Comparison of ENCODE assay signal across 10 cellular contexts in genomic region chr18:48623468-48624220, GRCh38.
DNase-seq lines count a peak whose midpoint lies in the region; ATAC-seq and TF ChIP-seq lines count a peak whose summit lies in the region.
"Had no signal": no experiment of that assay in that cellular context is flagged by ENCODE, and none has a peak within 500 bp of the region (broad histone marks: within the 10 kb centered on the region; RNA-seq: fewer than 3 reads in every experiment).

No MANE protein-coding gene starts in this region.

- no peak for TF ChIP-seq CTCF in HFFc6 (IDR thresholded peaks at IDR 0.05)
- TF ChIP-seq CTCF in MCF 10A (IDR thresholded peaks at IDR 0.05; ENCODE audit: unreplicated experiment), result no peak
- TF ChIP-seq CTCF in uterus (IDR thresholded peaks at IDR 0.05), result no peak

- no TSS peak for BruUV-seq in MCF 10A (replicated peaks; lab: Mats Ljungman, UMichigan)

- H3K9me3 ChIP-seq in uterus, result no peaks in the 10 kb centered on the region

- POLR2A ChIA-PET in MCF 10A (lab: Yijun Ruan, JAX), result interaction anchor here (0.7 kb wide), 1 partner anchor 367 kb away, joined by 3 read pairs; no protein-coding TSS in a partner anchor
- POLR2A ChIA-PET in activated CD4-positive, alpha-beta memory T cell treated with anti-CD3 and anti-CD28 coated beads for 36 hours (lab: Charles Lee), result no interaction called here

- ATAC-seq in GM19455 (IDR thresholded peaks at IDR 0.05; ENCODE audit: unreplicated experiment) (no peak), GM21786 (IDR thresholded peaks at IDR 0.05; ENCODE audit: unreplicated experiment) (no peak)

- CTCF ChIA-PET in MCF 10A (lab: Yijun Ruan, JAX), result interaction anchor here (0.5 kb wide), 1 partner anchor 40 kb away, joined by 3 read pairs; no protein-coding TSS in a partner anchor
- CTCF ChIA-PET in activated CD4-positive, alpha-beta memory T cell treated with anti-CD3 and anti-CD28 coated beads for 36 hours (lab: Charles Lee), result no interaction called here

- H3K27me3 Mint-ChIP-seq in HFFc6 (ENCODE audit: insufficient read depth) (peaks cover 3% of the 10 kb centered on the region; the same call in 1 of the 2 replicates), MCF 10A (ENCODE audit: insufficient read depth, unreplicated experiment) (no peaks in the 10 kb centered on the region)
- no peaks in the 10 kb centered on the region for H3K27me3 Mint-ChIP-seq in activated CD4-positive, alpha-beta memory T cell treated with anti-CD3 and anti-CD28 coated beads for 36 hours
- H3K27me3 Mint-ChIP-seq: activated naive CD4-positive, alpha-beta T cell treated with anti-CD3 and anti-CD28 coated beads, Interleukin-2, amount 50 U/mL, for 24 hours had no signal

- H3K4me1 ChIP-seq in uterus, result no peaks in the 10 kb centered on the region

- H3K4me3 ChIP-seq in uterus, result no peak overlapping the region

- intact Hi-C loops in MCF 10A (cut with micrococcal nuclease) (loop anchor here (2.0 kb wide), 1 partner anchor 83 kb away; no protein-coding TSS in a partner anchor), uterus (cut with DNase I; ENCODE audit: low total_unique reads) (loop anchor here (10.0 kb wide), 1 partner anchor 61 kb away; no protein-coding TSS in a partner anchor)
- intact Hi-C loops in activated CD4-positive, alpha-beta memory T cell treated with anti-CD3 and anti-CD28 coated beads for 36 hours (cut with micrococcal nuclease), result no loop called here

- peak overlapping the region; percentile 64 to 65 for H3K27ac ChIP-seq in uterus

- no peaks in the 10 kb centered on the region for H3K36me3 ChIP-seq in uterus

- H3K4me1 Mint-ChIP-seq in HFFc6 (ENCODE audit: low read depth), result peaks cover 87% of the 10 kb centered on the region
- H3K4me1 Mint-ChIP-seq in MCF 10A (ENCODE audit: insufficient read depth, unreplicated experiment), result peaks cover 58% of the 10 kb centered on the region
- H3K4me1 Mint-ChIP-seq in activated CD4-positive, alpha-beta memory T cell treated with anti-CD3 and anti-CD28 coated beads for 36 hours (ENCODE audit: low read depth), result no peaks in the 10 kb centered on the region
- H3K4me1 Mint-ChIP-seq: activated naive CD4-positive, alpha-beta T cell treated with anti-CD3 and anti-CD28 coated beads, Interleukin-2, amount 50 U/mL, for 24 hours had no signal

- H3K4me3 Mint-ChIP-seq in HFFc6 (peak overlapping the region; percentile 64), MCF 10A (ENCODE audit: unreplicated experiment) (peak overlapping the region; percentile 16)
- H3K4me3 Mint-ChIP-seq in activated CD4-positive, alpha-beta memory T cell treated with anti-CD3 and anti-CD28 coated beads for 36 hours, result no peak overlapping the region
- H3K4me3 Mint-ChIP-seq: activated naive CD4-positive, alpha-beta T cell treated with anti-CD3 and anti-CD28 coated beads, Interleukin-2, amount 50 U/mL, for 24 hours had no signal

- H3K27ac Mint-ChIP-seq in HFFc6, result peak overlapping the region; percentile 98
- peak overlapping the region; percentile 87 for H3K27ac Mint-ChIP-seq in MCF 10A (ENCODE audit: low read depth, unreplicated experiment)
- no peak overlapping the region for H3K27ac Mint-ChIP-seq in activated CD4-positive, alpha-beta memory T cell treated with anti-CD3 and anti-CD28 coated beads for 36 hours
- H3K27ac Mint-ChIP-seq: activated naive CD4-positive, alpha-beta T cell treated with anti-CD3 and anti-CD28 coated beads, Interleukin-2, amount 50 U/mL, for 24 hours had no signal

- H3K9me3 Mint-ChIP-seq in HFFc6 (no peaks in the 10 kb centered on the region), MCF 10A (ENCODE audit: unreplicated experiment) (no peaks in the 10 kb centered on the region)
- no peaks in the 10 kb centered on the region for H3K9me3 Mint-ChIP-seq in activated CD4-positive, alpha-beta memory T cell treated with anti-CD3 and anti-CD28 coated beads for 36 hours
- H3K9me3 Mint-ChIP-seq: activated naive CD4-positive, alpha-beta T cell treated with anti-CD3 and anti-CD28 coated beads, Interleukin-2, amount 50 U/mL, for 24 hours had no signal

- H3K36me3 Mint-ChIP-seq in HFFc6 (ENCODE audit: low read depth), result peaks cover 32% of the 10 kb centered on the region
- peaks cover 20% of the 10 kb centered on the region for H3K36me3 Mint-ChIP-seq in MCF 10A (ENCODE audit: insufficient read depth, unreplicated experiment)
- no peaks in the 10 kb centered on the region for H3K36me3 Mint-ChIP-seq in activated CD4-positive, alpha-beta memory T cell treated with anti-CD3 and anti-CD28 coated beads for 36 hours
- H3K36me3 Mint-ChIP-seq: activated naive CD4-positive, alpha-beta T cell treated with anti-CD3 and anti-CD28 coated beads, Interleukin-2, amount 50 U/mL, for 24 hours had no signal

- no peak for TF ChIP-seq POLR2A in uterus (IDR thresholded peaks at IDR 0.05)

- DNase-seq in HFFc6 (peak; percentile 85), MCF 10A (ENCODE audit: unreplicated experiment) (peak; percentile 38), kidney tubule cell (ENCODE audit: low spot score) (peak; percentile 90), uterus (no peak), T-helper 2 cell (no peak)
- DNase-seq in activated CD4-positive, alpha-beta memory T cell treated with anti-CD3 and anti-CD28 coated beads for 36 hours, result no peak
- DNase-seq: MV-4-11 had no signal

- H3K27me3 ChIP-seq in uterus, result no peaks in the 10 kb centered on the region

Comparison
In these comparisons a context has a peak if more than half of its experiments do, and no peak if none do; other contexts are left out.
1. DNase-seq: peak in HFFc6 (single experiment), MCF 10A (single experiment) and kidney tubule cell (single experiment); none in uterus (0 of 2), T-helper 2 cell (0 of 5) and activated CD4-positive, alpha-beta memory T cell treated with anti-CD3 and anti-CD28 coated beads for 36 hours (single experiment).